Comparison of ENCODE assay signal across 11 cellular contexts in genomic region chr3:183548262-183548769, GRCh38. TPM values are rescaled to one million over a fixed set of nuclear protein-coding genes. Genes with fewer than 3 reads are reported as not detected.
A peak's percentile ranks its signal among the peaks of the same experiment; 100 is the strongest.
DNase-seq lines count a peak whose midpoint lies in the region; ATAC-seq, FAIRE-seq and TF ChIP-seq lines count a peak whose summit lies in the region.
"Had no signal": no experiment of that assay in that cellular context is flagged by ENCODE, and none has a peak within 500 bp of the region (broad histone marks: within the 10 kb centered on the region; RNA-seq: fewer than 3 reads in every experiment).

No MANE protein-coding gene starts in this region.

- H3K4me1 ChIP-seq in H1 (replicated peaks in 1 of 4; ENCODE audit: control insufficient read depth in 3 of 4, insufficient read depth in 4 of 4, low read length in 3 of 4) (peaks cover 4 to 13% (median 7%) of the 10 kb centered on the region in 4 experiments), mucosa of descending colon (ENCODE audit: low read depth) (no peaks in the 10 kb centered on the region)

- no peak overlapping the region; the same call in 1 of the 2 replicates for H3K18ac ChIP-seq in H1 (ENCODE audit: extremely low read depth, low read length)

- in situ Hi-C loops in Caki2 (cut with HindIII; ENCODE audit: low pct_unique_long_range_greater_than_20kb, low sequenced_read_pairs): no loop called here

- no peak overlapping the region for H3K14ac ChIP-seq in H1 (ENCODE audit: insufficient read length)

- no peaks in the 10 kb centered on the region for H4K20me1 ChIP-seq in H1 (replicated peaks in 1 of 2; ENCODE audit: control insufficient read depth in 1 of 2, insufficient read depth in 2 of 2, low read length in 2 of 2)

- peak; percentile 85 for FAIRE-seq in H1 (lab: Jason Lieb, UNC)
- FAIRE-seq: colon had no signal

- no peak for TF ChIP-seq EP300 in H1 (IDR thresholded peaks at IDR 0.05; ENCODE audit: borderline replicate concordance in 1 of 2, low read depth in 2 of 2, low read length in 2 of 2)

- H4K91ac ChIP-seq in H1 (replicated peaks; ENCODE audit: insufficient read length, low read length): no peak overlapping the region

- H3K79me1 ChIP-seq in H1 (ENCODE audit: low read depth, low read length): no peaks in the 10 kb centered on the region

- H3K9me3 ChIP-seq in MG63: no peaks in the 10 kb centered on the region
- no peaks in the 10 kb centered on the region for H3K9me3 ChIP-seq in H1 (ENCODE audit: insufficient read depth in 2 of 2, low read depth in 1 of 2, low read length in 1 of 2)
- H3K9me3 ChIP-seq in mucosa of descending colon: no peaks in the 10 kb centered on the region

- ATAC-seq in mucosa of descending colon (peak; percentile 21), HG02840 (IDR thresholded peaks at IDR 0.05; ENCODE audit: low FRiP score, unreplicated experiment) (no peak), T-cell (replicated peaks in 1 of 4) (no peak)

- no peak for TF ChIP-seq POLR2A in H1 (IDR thresholded peaks at IDR 0.05; ENCODE audit: control extremely low read depth in 1 of 2, low read depth in 2 of 2, low read length in 2 of 2)

- 0 out of 2 replicates have a peak overlapping the region, but pooled peaks have one; percentile 7 for H2BK5ac ChIP-seq in H1 (ENCODE audit: low read depth, low read length)

- no peak overlapping the region for H3K4me3 ChIP-seq in MG63
- no peak overlapping the region for H3K4me3 ChIP-seq in H1 (ENCODE audit: extremely low read depth in 1 of 4, insufficient read depth in 2 of 4, low read depth in 3 of 4, low read length in 4 of 4)
- no peak overlapping the region for H3K4me3 ChIP-seq in mucosa of descending colon

- H2BK15ac ChIP-seq in H1 (ENCODE audit: low read length): no peak overlapping the region

- no peaks in the 10 kb centered on the region for H3K9me3 Mint-ChIP-seq in T-cell

- H3K79me2 ChIP-seq in H1 (ENCODE audit: control insufficient read depth in 1 of 2, insufficient read depth in 2 of 2, low read length in 2 of 2): no peaks in the 10 kb centered on the region

- H3K27me3 ChIP-seq in MG63: no peaks in the 10 kb centered on the region
- H3K27me3 ChIP-seq in H1 (replicated peaks in 1 of 4; ENCODE audit: control insufficient read depth in 3 of 4, extremely low read depth in 1 of 4, insufficient read depth in 3 of 4, low read length in 3 of 4): no peaks in the 10 kb centered on the region

- no peak overlapping the region for H4K5ac ChIP-seq in H1 (ENCODE audit: insufficient read length, low read depth, low read length)

- H3K36me3 ChIP-seq in MG63: no peaks in the 10 kb centered on the region
- H3K36me3 ChIP-seq in H1 (ENCODE audit: control insufficient read depth in 2 of 4, insufficient read depth in 4 of 4, low read length in 3 of 4): no peaks in the 10 kb centered on the region
- H3K36me3 ChIP-seq in mucosa of descending colon (ENCODE audit: low read depth): no peaks in the 10 kb centered on the region

- no peak overlapping the region for H2AFZ ChIP-seq in H1 (ENCODE audit: low read length)

- no peak overlapping the region for H2BK12ac ChIP-seq in H1 (ENCODE audit: low read depth, low read length)

- H3K4me1 Mint-ChIP-seq in T-cell: peaks cover 83 to 85% (median 84%) of the 10 kb centered on the region in 3 donors

- peak overlapping the region in 1 of 3 donors; percentile 30 for H3K4me3 Mint-ChIP-seq in T-cell

- H3K23me2 ChIP-seq in H1 (ENCODE audit: low read depth, low read length): no peaks in the 10 kb centered on the region; the same call in 1 of the 2 replicates

- H3K4ac ChIP-seq in H1 (replicated peaks; ENCODE audit: insufficient read length, low read depth, low read length): no peak overlapping the region

- H3K27ac Mint-ChIP-seq in T-cell: peak overlapping the region in 1 of 2 donors; percentile 58

- H2BK120ac ChIP-seq in H1 (replicated peaks; ENCODE audit: low read depth, low read length): no peak overlapping the region

- no peak overlapping the region for H4K8ac ChIP-seq in H1 (ENCODE audit: extremely low read depth, insufficient read depth, low read length)

- no peak overlapping the region for H2BK20ac ChIP-seq in H1 (ENCODE audit: low read length)

- POLR2A ChIA-PET in H1 (lab: Charles Lee; ENCODE audit: partially characterized antibody) (interaction anchor here (0.9 to 1.0 kb wide), 2 partner anchors 11 to 336 kb away, joined by 3 read pairs; partner anchors contain the start of gene PARL), T-cell (lab: Charles Lee) (no interaction called here)

- TF ChIP-seq RAD21 in H1 (IDR thresholded peaks at IDR 0.05 in 1 of 2, conservative IDR thresholded peaks at IDR 0.05 in 1 of 2; ENCODE audit: low read depth in 2 of 2, low read length in 2 of 2): no peak

- no peak overlapping the region for H3K56ac ChIP-seq in H1 (replicated peaks; ENCODE audit: insufficient read length, low read depth, low read length)

- WGBS in H1 (ENCODE audit: extremely low coverage in 1 of 2, insufficient coverage in 1 of 2, insufficient read length in 1 of 2, insufficient replicate concordance in 2 of 2, low coverage in 1 of 2, low lambda C conversion rate in 2 of 2, missing lambda C conversion rate in 1 of 2), 2 experiments: 68% methylated on average over 2 of the region's 2 CpGs; no CpG with 5 or more reads in 1 of the 2 experiments

- H3K27me3 Mint-ChIP-seq in T-cell: no peaks in the 10 kb centered on the region

- peak; percentile 98 for DNase-seq in Caki2 (ENCODE audit: low read depth)
- peak; percentile 55 for DNase-seq in MG63
- peak in 1 of 2 experiments; percentile 46 for DNase-seq in H1 (ENCODE audit: low read depth in 1 of 2, low spot score in 2 of 2)
- DNase-seq in mucosa of descending colon: no peak
- DNase-seq in SIG-M5 (lab: John Stamatoyannopoulos, UW): no peak
- DNase-seq in NCI-H446 treated with DMSO at 0.1 percent for 48 hours (lab: John Stamatoyannopoulos, UW): no peak
- DNase-seq in T-cell: no peak
- DNase-seq: activated CD4-positive, alpha-beta T cell treated with anti-CD3 and anti-CD28 coated beads for 48 hours; NCI-H2227 treated with DMSO at 0.1 percent for 48 hours had no signal

- H3K4me2 ChIP-seq in H1 (ENCODE audit: insufficient read depth in 1 of 2, low read depth in 2 of 2, low read length in 2 of 2): peak overlapping the region in 1 of 2 experiments; percentile 28; a peak in 1 of 4 replicates

- no peak overlapping the region for H3K27ac ChIP-seq in H1 (ENCODE audit: low read depth, low read length)

- H2AK5ac ChIP-seq in H1 (ENCODE audit: low read depth, low read length): no peak overlapping the region

- intact Hi-C loops in mucosa of descending colon (cut with DNase I, micrococcal nuclease): no loop called here

- no peak overlapping the region for H3K23ac ChIP-seq in H1 (ENCODE audit: insufficient read length)

- CTCF ChIA-PET in H1 (lab: Charles Lee; ENCODE audit: partially characterized antibody) (interaction anchor here (1.1 to 2.5 kb wide), 5 partner anchors 12 to 89 kb away, joined by 3 to 6 read pairs (median 4); no protein-coding TSS in a partner anchor), T-cell (lab: Charles Lee) (no interaction called here)

- H3K9ac ChIP-seq in H1 (replicated peaks in 1 of 4; ENCODE audit: extremely low read depth in 1 of 4, low read depth in 3 of 4, low read length in 3 of 4): no peak overlapping the region

- TF ChIP-seq CTCF in H1 (IDR thresholded peaks at IDR 0.05; ENCODE audit: control extremely low read depth in 1 of 3, insufficient read depth in 1 of 3, low read depth in 1 of 3, low read length in 3 of 3): no peak
- TF ChIP-seq CTCF in mucosa of descending colon (IDR thresholded peaks at IDR 0.05): no peak

- peaks cover 53% of the 10 kb centered on the region for H3K36me3 Mint-ChIP-seq in T-cell

TF ChIP-seq in H1, 55 proteins besides CTCF, POLR2A, EP300 and RAD21:
- TF ChIP-seq FOSL1 (IDR thresholded peaks at IDR 0.05; ENCODE audit: insufficient read depth, low read depth, low read length) (no peak), HDAC2 (IDR thresholded peaks at IDR 0.05; ENCODE audit: borderline replicate concordance in 1 of 2, low read depth in 2 of 2, low read length in 2 of 2) (no peak), TEAD4 (IDR thresholded peaks at IDR 0.05; ENCODE audit: low read depth, low read length) (peak; percentile 72), TAF1 (IDR thresholded peaks at IDR 0.05; ENCODE audit: low read depth, low read length) (peak; percentile 39; the same call in 1 of the 2 replicates), NANOG (IDR thresholded peaks at IDR 0.05; ENCODE audit: insufficient read depth, low read depth, low read length, poor library complexity, severe bottlenecking) (no peak), HDAC6 (IDR thresholded peaks at IDR 0.05; ENCODE audit: low read depth, low read length) (no peak), JUND (IDR thresholded peaks at IDR 0.05; ENCODE audit: low read length) (peak; percentile 58; the same call in 1 of the 2 replicates), YY1 (IDR thresholded peaks at IDR 0.05; ENCODE audit: low read depth, low read length) (0 out of 2 replicates have a peak, but pooled peaks have one; percentile 19)

RNA-seq across cellular contexts. Expression of gene KLHL6, which starts 7.2 kb away (rescaled TPM):
- not detected in 2 replicates for total RNA-seq in Caki2 (2014; rRNA removed; shearing (Covaris generic); ENCODE audit: low replicate concordance)
- not detected in 2 replicates for total RNA-seq in MG63 (2014; rRNA removed; shearing (Covaris generic); ENCODE audit: low replicate concordance)
- not detected in 2 replicates for total RNA-seq in H1 (2021; fragmentation: NEBNext Ultra II Directional; extraction: Animal tissue kit (Norgen Biotek cat#: 25700))
- polyA plus RNA-seq in H1 (2011; rRNA removed): 0.05 and 0.08 TPM in 2 replicates
- 0.09 TPM for polyA plus RNA-seq in H1 (2011; cell fraction: cytosol; rRNA removed)
- polyA plus RNA-seq in H1 (2011; cell fraction: nucleus; rRNA removed): 0.09 TPM
- polyA plus RNA-seq in H1 (2012, experiment 1 of 2): 0.05 to 0.08 TPM (median 0.05 TPM) in 4 replicates
- polyA plus RNA-seq in H1 (2012, experiment 2 of 2): 0.05 TPM
- 0.02 TPM for polyA plus RNA-seq in H1 (2013, experiment 1 of 2)
- 0.04 TPM for polyA plus RNA-seq in H1 (2013, experiment 2 of 2)
- 0.07 and 0.28 TPM in 2 replicates for polyA minus RNA-seq in H1 (2011; rRNA and poly(A)+ RNA removed)
- polyA minus RNA-seq in H1 (2011; cell fraction: cytosol; rRNA and poly(A)+ RNA removed): not detected
- 0.40 TPM for polyA minus RNA-seq in H1 (2011; cell fraction: nucleus; rRNA and poly(A)+ RNA removed)
- total RNA-seq in mucosa of descending colon (1 to 10 TPM; 1.9 to 3.0 (median 1.9) TPM), T-cell (10 to 100 TPM; 34.8 to 54.7 (median 52.5) TPM)

Comparison
In these comparisons a context has a peak if more than half of its experiments do, and no peak if none do; other contexts are left out.
1. DNase-seq: peak in Caki2 (single experiment) and MG63 (single experiment); none in mucosa of descending colon (0 of 3), SIG-M5 (single experiment), NCI-H446 treated with DMSO at 0.1 percent for 48 hours (single experiment) and T-cell (0 of 34).
2. RNA of gene KLHL6, which starts 7.2 kb away (total RNA-seq): 34.8 to 54.7 TPM in T-cell; 1.9 to 3.0 TPM in mucosa of descending colon, not detected in Caki2, not detected in MG63 and not detected in H1; every median in the first group is over 4 times any median in the second.